19 cellular contexts compared by ENCODE assay signal in the genomic region with DNA sequence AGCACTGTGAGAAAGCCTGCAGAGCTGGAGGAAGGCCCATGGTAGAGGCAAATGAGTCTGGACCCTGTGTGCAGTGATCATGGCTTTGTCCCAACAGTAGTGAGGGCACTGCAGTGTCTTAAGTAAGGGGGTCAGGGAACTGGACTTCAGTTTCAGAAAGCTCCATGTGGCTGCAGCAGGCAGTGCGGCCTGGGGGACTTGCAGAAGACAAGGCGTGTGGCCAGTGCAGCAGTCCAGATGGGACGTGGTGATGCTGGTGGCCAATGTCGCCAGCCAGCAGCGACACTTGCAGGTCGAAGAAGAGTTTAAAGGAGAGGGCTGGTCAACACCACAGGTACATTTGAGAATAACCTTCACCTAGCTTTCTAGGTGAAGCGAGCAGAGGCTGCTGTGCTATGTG.
DNase-seq lines count a peak whose midpoint lies in the region; ATAC-seq and TF ChIP-seq lines count a peak whose summit lies in the region.
"Had no signal": no experiment of that assay in that cellular context is flagged by ENCODE, and none has a peak within 500 bp of the region (broad histone marks: within the 10 kb centered on the region; RNA-seq: fewer than 3 reads in every experiment).

No MANE protein-coding gene starts in this region.

- no peak overlapping the region for H2BK12ac ChIP-seq in neuronal stem cell (ENCODE audit: low read length)

- no peaks in the 10 kb centered on the region for H3K9me3 ChIP-seq in HCT116 (ENCODE audit: control insufficient read depth in 1 of 2, insufficient read depth in 1 of 2, low read depth in 1 of 2, low read length in 2 of 2)
- H3K9me3 ChIP-seq in neuronal stem cell (replicated peaks in 1 of 2; ENCODE audit: control insufficient read depth in 2 of 2, insufficient read depth in 1 of 2, low read depth in 1 of 2, low read length in 2 of 2): no peaks in the 10 kb centered on the region
- H3K9me3 ChIP-seq: BE2C, Peyer's patch had no signal

- CTCF ChIA-PET in HCT116 (lab: Charles Lee): interaction anchor here (1.0 kb wide), 1 partner anchor 16 kb away, joined by 3 read pairs; no protein-coding TSS in a partner anchor

- DNase-seq in GM12864 (ENCODE audit: low read depth): no peak
- no peak for DNase-seq in HCT116 (ENCODE audit: low read depth, low spot score)
- no peak for DNase-seq in neuronal stem cell (ENCODE audit: low spot score)
- no peak for DNase-seq in NCI-H187 (lab: John Stamatoyannopoulos, UW)
- no peak for DNase-seq in activated effector memory CD4-positive, alpha-beta T cell treated with anti-CD3 and anti-CD28 coated beads, Interleukin-2, amount 50 U/mL, for 16 hours
- DNase-seq in NCI-H2107 (lab: John Stamatoyannopoulos, UW): no peak
- DNase-seq: CD4-positive, CD25-positive, alpha-beta regulatory T cell; COR-L47; DMS79 treated with DMSO at 0.1 percent for 48 hours; HFFc6; KG1; NCI-H1092 treated with DMSO at 0.1 percent for 48 hours; NCI-H1436 treated with DMSO at 0.1 percent for 48 hours; NCI-H2029; NCI-H226; Peyer's patch had no signal

- ATAC-seq in HCT116: peak; percentile 57; the same call in 1 of the 2 replicates
- no peak for ATAC-seq in GM21367 (IDR thresholded peaks at IDR 0.05; ENCODE audit: unreplicated experiment)

- no peak overlapping the region for H3K18ac ChIP-seq in neuronal stem cell (ENCODE audit: low read length)

- no peak overlapping the region for H3K4ac ChIP-seq in neuronal stem cell (ENCODE audit: low read length)

- BruUV-seq in HCT116 (replicated peaks; lab: Mats Ljungman, UMichigan): no TSS peak

- H4K91ac ChIP-seq in neuronal stem cell (ENCODE audit: low read depth, low read length, poor library complexity): no peak overlapping the region

- no peak overlapping the region for H3K14ac ChIP-seq in neuronal stem cell (ENCODE audit: low read length)

- H2AK5ac ChIP-seq in neuronal stem cell (ENCODE audit: low read depth, low read length): peak overlapping the region; percentile 26

- H3K4me3 Mint-ChIP-seq in dendritic cell treated with granulocyte-macrophage colony-stimulating factor and Interleukin-4, amounts not matched to agents 40 ng/mL and 50 ng/mL, for 4 days: no peak overlapping the region
- H3K4me3 Mint-ChIP-seq: CD4-positive, CD25-positive, alpha-beta regulatory T cell; HFFc6 had no signal

- H3K9ac ChIP-seq in HCT116 (ENCODE audit: low read length) (no peak overlapping the region), neuronal stem cell (ENCODE audit: low read depth, low read length, poor library complexity) (no peak overlapping the region)

- no peaks in the 10 kb centered on the region for H3K36me3 Mint-ChIP-seq in dendritic cell treated with granulocyte-macrophage colony-stimulating factor and Interleukin-4, amounts not matched to agents 40 ng/mL and 50 ng/mL, for 4 days (ENCODE audit: low read depth)

- H4K20me1 ChIP-seq in HCT116 (ENCODE audit: insufficient read depth): no peaks in the 10 kb centered on the region

- H2AFZ ChIP-seq in HCT116 (ENCODE audit: low read depth, low read length, poor library complexity, severe bottlenecking) (no peak overlapping the region), neuronal stem cell (ENCODE audit: low read length) (no peak overlapping the region)

- H3K27me3 Mint-ChIP-seq in dendritic cell treated with granulocyte-macrophage colony-stimulating factor and Interleukin-4, amounts not matched to agents 40 ng/mL and 50 ng/mL, for 4 days: no peaks in the 10 kb centered on the region

- TF ChIP-seq RAD21 in HCT116 (IDR thresholded peaks at IDR 0.05; ENCODE audit: low read depth): no peak

- no peak overlapping the region for H2BK15ac ChIP-seq in neuronal stem cell (ENCODE audit: low read length)

- H4K8ac ChIP-seq in neuronal stem cell (ENCODE audit: low read depth, low read length): no peak overlapping the region

- H3K27ac Mint-ChIP-seq in dendritic cell treated with granulocyte-macrophage colony-stimulating factor and Interleukin-4, amounts not matched to agents 40 ng/mL and 50 ng/mL, for 4 days: peak overlapping the region; percentile 40
- H3K27ac Mint-ChIP-seq: CD4-positive, CD25-positive, alpha-beta regulatory T cell; HFFc6 had no signal

- WGBS in neuronal stem cell (ENCODE audit: extremely low coverage in 2 of 2, insufficient read length in 2 of 2, insufficient replicate concordance in 1 of 2), 2 donors: no CpG with 5 or more reads among the region's 7 CpGs

- H3K4me1 Mint-ChIP-seq in dendritic cell treated with granulocyte-macrophage colony-stimulating factor and Interleukin-4, amounts not matched to agents 40 ng/mL and 50 ng/mL, for 4 days (ENCODE audit: low read depth): peaks cover 44% of the 10 kb centered on the region

- no peak overlapping the region for H3K23ac ChIP-seq in neuronal stem cell (ENCODE audit: low read depth, low read length, poor library complexity)

- TF ChIP-seq POLR2A in HCT116 (IDR thresholded peaks at IDR 0.05; ENCODE audit: borderline replicate concordance, extremely low read depth, insufficient read depth, insufficient read length): no peak

- H3K79me2 ChIP-seq in HCT116 (ENCODE audit: insufficient read depth, low read length): no peaks in the 10 kb centered on the region

- no peaks in the 10 kb centered on the region for H3K9me2 ChIP-seq in HCT116 (ENCODE audit: insufficient read depth)

- H3K4me2 ChIP-seq in HCT116 (ENCODE audit: low read length) (no peak overlapping the region), neuronal stem cell (ENCODE audit: insufficient read depth, low read length, poor library complexity, severe bottlenecking) (no peak overlapping the region)

- peak; percentile 10 for TF ChIP-seq CTCF in GM12864 (IDR thresholded peaks at IDR 0.05; ENCODE audit: low read depth, low read length, missing control alignments)
- TF ChIP-seq CTCF in HCT116 (IDR thresholded peaks at IDR 0.05 in 2 of 3, conservative IDR thresholded peaks at IDR 0.05 in 1 of 3; ENCODE audit: borderline replicate concordance in 1 of 3, insufficient read depth in 1 of 3, low read depth in 2 of 3, low read length in 2 of 3): no peak

- RAD21 ChIA-PET in HCT116 (lab: Charles Lee; ENCODE audit: low non-redundant PET in 1 of 2, low total read pairs in 2 of 2, uncharacterized antibody in 2 of 2, unreplicated experiment in 2 of 2): no interaction called here

- no peaks in the 10 kb centered on the region for H3K9me3 Mint-ChIP-seq in dendritic cell treated with granulocyte-macrophage colony-stimulating factor and Interleukin-4, amounts not matched to agents 40 ng/mL and 50 ng/mL, for 4 days
- H3K9me3 Mint-ChIP-seq: HFFc6 had no signal

- POLR2A ChIA-PET in HCT116 (lab: Charles Lee): no interaction called here

- H2BK5ac ChIP-seq in neuronal stem cell (ENCODE audit: low read length): no peak overlapping the region

- intact Hi-C loops in HCT116 (cut with micrococcal nuclease): no loop called here
- intact Hi-C loops in dendritic cell treated with granulocyte-macrophage colony-stimulating factor and Interleukin-4, amounts not matched to agents 40 ng/mL and 50 ng/mL, for 4 days (cut with micrococcal nuclease): loop anchor here (10.0 kb wide), 1 partner anchor 110 kb away; a partner anchor contains a TSS

- H2BK120ac ChIP-seq in neuronal stem cell (ENCODE audit: low read depth, low read length): no peak overlapping the region

- H3K4me3 ChIP-seq in GM12864 (ENCODE audit: low read depth, low read length) (no peak overlapping the region), HCT116 (replicated peaks in 1 of 2; ENCODE audit: low read depth in 1 of 2, low read length in 2 of 2) (no peak overlapping the region), neuronal stem cell (ENCODE audit: low read length in 2 of 2) (no peak overlapping the region)
- H3K4me3 ChIP-seq: Peyer's patch had no signal

- H3K4me1 ChIP-seq in HCT116 (ENCODE audit: control insufficient read depth in 1 of 2, insufficient read depth in 2 of 2, low read length in 2 of 2) (peaks cover 0 to 8% of the 10 kb centered on the region in 2 experiments; a peak in 2 of 4 replicates), neuronal stem cell (ENCODE audit: control insufficient read depth in 2 of 2, insufficient read depth in 1 of 2, low read depth in 1 of 2, low read length in 2 of 2) (peaks cover 15 to 22% of the 10 kb centered on the region in 2 donors)
- H3K4me1 ChIP-seq: Peyer's patch had no signal

- H3K27me3 ChIP-seq in HCT116 (ENCODE audit: insufficient read depth, low read length) (no peaks in the 10 kb centered on the region), neuronal stem cell (ENCODE audit: control insufficient read depth in 3 of 3, insufficient read depth in 3 of 3, low read depth in 1 of 3, low read length in 3 of 3) (no peaks in the 10 kb centered on the region)
- H3K27me3 ChIP-seq: BE2C, Peyer's patch had no signal

- H3K27ac ChIP-seq in HCT116 (ENCODE audit: low read depth, low read length) (no peak overlapping the region), neuronal stem cell (replicated peaks; ENCODE audit: low read length) (no peak overlapping the region)
- H3K27ac ChIP-seq: Peyer's patch had no signal

- no peaks in the 10 kb centered on the region for H3K36me3 ChIP-seq in HCT116 (ENCODE audit: control insufficient read depth in 1 of 2, insufficient read depth in 2 of 2, low read length in 2 of 2)
- peaks cover 2 to 76% of the 10 kb centered on the region in 2 donors for H3K36me3 ChIP-seq in neuronal stem cell (replicated peaks in 1 of 2; ENCODE audit: control insufficient read depth in 2 of 2, insufficient read depth in 2 of 2, low read length in 2 of 2)

- H3K79me1 ChIP-seq in neuronal stem cell (ENCODE audit: low read depth, low read length): no peaks in the 10 kb centered on the region

TF ChIP-seq in HCT116, 20 proteins besides CTCF, POLR2A, EP300 and RAD21:
- no peak for TF ChIP-seq SIN3A (IDR thresholded peaks at IDR 0.05; ENCODE audit: low read depth)
- TF ChIP-seq ZFX (IDR thresholded peaks at IDR 0.05): no peak
- TF ChIP-seq EZH2phosphoT487 (IDR thresholded peaks at IDR 0.05; ENCODE audit: borderline replicate concordance): no peak
